ENCODE assay signal across 14 cellular contexts in the genomic region with DNA sequence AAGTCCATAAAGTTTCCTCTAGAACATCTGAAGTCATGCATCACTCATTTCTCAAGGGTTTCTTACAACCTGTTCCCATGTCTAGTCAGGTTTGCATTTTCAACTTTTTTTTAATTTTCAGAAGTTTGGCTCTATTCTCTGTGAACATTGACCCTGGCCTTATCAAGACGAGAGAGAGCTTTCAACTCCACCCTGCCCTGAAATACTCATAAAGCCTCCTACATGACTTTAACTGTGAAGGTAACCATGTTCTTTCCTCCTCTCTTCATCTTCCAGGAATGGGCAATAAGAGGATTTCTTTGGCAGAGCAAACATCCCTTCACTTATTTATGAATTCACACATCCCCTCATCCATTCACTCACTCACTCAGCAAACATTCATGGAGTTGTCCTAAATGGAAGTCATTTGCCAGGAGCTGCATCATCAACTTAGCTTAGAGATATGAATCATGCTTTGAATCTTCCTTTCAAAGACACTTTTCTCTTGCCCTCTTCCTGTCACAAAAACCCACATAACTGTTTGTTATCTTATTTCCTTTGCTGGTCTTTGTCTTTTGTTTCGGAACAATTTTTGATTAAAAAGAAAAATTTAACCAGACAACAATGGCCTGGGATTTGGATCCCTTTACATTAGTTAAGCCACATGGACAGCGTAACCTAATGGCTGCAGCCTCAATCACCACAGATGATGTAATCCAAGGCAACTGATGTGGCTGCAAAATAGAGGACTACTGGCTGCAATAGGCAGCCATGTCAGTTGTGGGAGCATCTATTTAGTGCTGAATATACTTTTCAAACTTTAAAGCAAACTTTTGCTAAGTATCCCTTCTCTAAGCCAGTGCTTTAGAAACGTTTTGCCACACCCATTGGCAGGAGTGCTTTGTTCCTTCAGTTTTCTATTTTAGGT. TPM values are rescaled to one million over a fixed set of nuclear protein-coding genes. Genes with fewer than 3 reads are reported as not detected.
DNase-seq lines count a peak whose midpoint lies in the region; ATAC-seq and TF ChIP-seq lines count a peak whose summit lies in the region.
"Had no signal": no experiment of that assay in that cellular context is flagged by ENCODE, and none has a peak within 500 bp of the region (broad histone marks: within the 10 kb centered on the region; RNA-seq: fewer than 3 reads in every experiment).

No MANE protein-coding gene starts in this region.

- peaks cover 46% of the 10 kb centered on the region for H3K4me1 Mint-ChIP-seq in activated CD4-positive, alpha-beta T cell treated with anti-CD3 and anti-CD28 coated beads for 36 hours
- H3K4me1 Mint-ChIP-seq in activated naive CD8-positive, alpha-beta T cell (ENCODE audit: low read depth): peaks cover 54% of the 10 kb centered on the region
- H3K4me1 Mint-ChIP-seq in natural killer cell: peaks cover 19 to 20% of the 10 kb centered on the region in 2 donors

- H3K27ac Mint-ChIP-seq in activated CD4-positive, alpha-beta T cell treated with anti-CD3 and anti-CD28 coated beads for 36 hours: peak overlapping the region; percentile 82
- peak overlapping the region; percentile 83 for H3K27ac Mint-ChIP-seq in activated naive CD8-positive, alpha-beta T cell
- H3K27ac Mint-ChIP-seq in natural killer cell: peak overlapping the region; percentile 71 to 87

- CTCF ChIA-PET in activated CD4-positive, alpha-beta T cell treated with anti-CD3 and anti-CD28 coated beads for 36 hours (lab: Charles Lee): interaction anchor here (1.0 to 1.7 kb wide), 2 partner anchors 40 to 44 kb away, joined by 4 to 5 read pairs; no protein-coding TSS in a partner anchor

- no peak overlapping the region for H3K4me3 ChIP-seq in NB4 (ENCODE audit: low read depth, low read length)
- H3K4me3 ChIP-seq: body of pancreas, smooth muscle cell had no signal

- H3K9me3 Mint-ChIP-seq in activated CD4-positive, alpha-beta T cell treated with anti-CD3 and anti-CD28 coated beads for 36 hours (ENCODE audit: low read depth): peaks cover 5% of the 10 kb centered on the region
- peaks cover 6% of the 10 kb centered on the region for H3K9me3 Mint-ChIP-seq in activated naive CD8-positive, alpha-beta T cell (ENCODE audit: low read depth)
- H3K9me3 Mint-ChIP-seq in natural killer cell: peaks cover 0 to 8% of the 10 kb centered on the region in 2 donors

- POLR2A ChIA-PET in activated CD4-positive, alpha-beta T cell treated with anti-CD3 and anti-CD28 coated beads for 36 hours (lab: Charles Lee): interaction anchor here (1.1 kb wide), 1 partner anchor 23 kb away, joined by 3 read pairs; no protein-coding TSS in a partner anchor

- H3K27me3 Mint-ChIP-seq in activated CD4-positive, alpha-beta T cell treated with anti-CD3 and anti-CD28 coated beads for 36 hours: no peaks in the 10 kb centered on the region
- no peaks in the 10 kb centered on the region for H3K27me3 Mint-ChIP-seq in activated naive CD8-positive, alpha-beta T cell
- no peaks in the 10 kb centered on the region for H3K27me3 Mint-ChIP-seq in natural killer cell (ENCODE audit: low read depth in 2 of 2)

- TF ChIP-seq CTCF in NB4 (IDR thresholded peaks at IDR 0.05; ENCODE audit: low read depth, low read length) (no peak), natural killer cell (IDR thresholded peaks at IDR 0.05) (no peak)

- ATAC-seq in activated CD4-positive, alpha-beta T cell treated with anti-CD3 and anti-CD28 coated beads for 36 hours: peak; percentile 74
- ATAC-seq in natural killer cell: peak in 2 of 3 donors; percentile 77 to 79
- no peak for ATAC-seq in Right ventricle myocardium inferior
- ATAC-seq in esophagus mucosa: no peak
- ATAC-seq: body of pancreas, left ventricle myocardium superior had no signal

- DNase-seq in activated CD4-positive, alpha-beta T cell treated with anti-CD3 and anti-CD28 coated beads for 36 hours: peak; percentile 46
- no peak for DNase-seq in activated CD4-positive, alpha-beta T cell treated with anti-CD3 and anti-CD28 coated beads for 1 hour
- DNase-seq in NB4 (ENCODE audit: low read depth) (peak; percentile 29), natural killer cell (no peak), GM03348 (ENCODE audit: low spot score) (no peak), Right ventricle myocardium inferior (ENCODE audit: missing footprints) (no peak)
- DNase-seq: body of pancreas, DMS 273 treated with DMSO at 0.1 percent for 48 hours, HCEC 1CT, left ventricle myocardium superior, NCI-H187 treated with DMSO at 0.1 percent for 48 hours had no signal

- no peak overlapping the region for H3K4me3 Mint-ChIP-seq in activated CD4-positive, alpha-beta T cell treated with anti-CD3 and anti-CD28 coated beads for 36 hours
- peak overlapping the region; percentile 55 for H3K4me3 Mint-ChIP-seq in activated naive CD8-positive, alpha-beta T cell
- H3K4me3 Mint-ChIP-seq in natural killer cell: peak overlapping the region; percentile 72

- H3K36me3 Mint-ChIP-seq in activated CD4-positive, alpha-beta T cell treated with anti-CD3 and anti-CD28 coated beads for 36 hours (ENCODE audit: low read depth): peaks cover 8% of the 10 kb centered on the region
- H3K36me3 Mint-ChIP-seq in activated naive CD8-positive, alpha-beta T cell: peaks cover 7% of the 10 kb centered on the region
- peaks cover 17% of the 10 kb centered on the region for H3K36me3 Mint-ChIP-seq in natural killer cell

- intact Hi-C loops in activated CD4-positive, alpha-beta T cell treated with anti-CD3 and anti-CD28 coated beads for 36 hours (cut with DNase I, micrococcal nuclease): no loop called here
- intact Hi-C loops in natural killer cell (cut with micrococcal nuclease): no loop called here
- intact Hi-C loops in Right ventricle myocardium inferior (cut with DNase I): no loop called here

- TF ChIP-seq POLR2A in NB4 (IDR thresholded peaks at IDR 0.05; ENCODE audit: extremely low read depth, insufficient read length): no peak

RNA-seq across cellular contexts. Expression of gene GNAQ, which starts 43.0 kb away (rescaled TPM):
- 10 to 100 TPM; 22.8 to 24.7 TPM for total RNA-seq in activated CD4-positive, alpha-beta T cell treated with anti-CD3 and anti-CD28 coated beads for 36 hours
- total RNA-seq in natural killer cell: 10 to 100 TPM; 17.8 to 51.6 (median 24.5) TPM
- total RNA-seq in Right ventricle myocardium inferior: 15.9 TPM
- 28.8 TPM for total RNA-seq in esophagus mucosa

Comparison
In these comparisons a context has a peak if more than half of its experiments do, and no peak if none do; other contexts are left out.
1. DNase-seq: peak in activated CD4-positive, alpha-beta T cell treated with anti-CD3 and anti-CD28 coated beads for 36 hours (single experiment) and NB4 (single experiment); none in activated CD4-positive, alpha-beta T cell treated with anti-CD3 and anti-CD28 coated beads for 1 hour (single experiment), natural killer cell (single experiment), GM03348 (single experiment) and Right ventricle myocardium inferior (single experiment).
2. ATAC-seq: peak in activated CD4-positive, alpha-beta T cell treated with anti-CD3 and anti-CD28 coated beads for 36 hours (single experiment) and natural killer cell (2 of 3); none in Right ventricle myocardium inferior (single experiment) and esophagus mucosa (single experiment).
3. Peak in every context shown above with its lines, with median percentiles within 50 percentile points of each other: H3K27ac Mint-ChIP-seq.